ENCODE assay signal across 14 cellular contexts in the genomic region with DNA sequence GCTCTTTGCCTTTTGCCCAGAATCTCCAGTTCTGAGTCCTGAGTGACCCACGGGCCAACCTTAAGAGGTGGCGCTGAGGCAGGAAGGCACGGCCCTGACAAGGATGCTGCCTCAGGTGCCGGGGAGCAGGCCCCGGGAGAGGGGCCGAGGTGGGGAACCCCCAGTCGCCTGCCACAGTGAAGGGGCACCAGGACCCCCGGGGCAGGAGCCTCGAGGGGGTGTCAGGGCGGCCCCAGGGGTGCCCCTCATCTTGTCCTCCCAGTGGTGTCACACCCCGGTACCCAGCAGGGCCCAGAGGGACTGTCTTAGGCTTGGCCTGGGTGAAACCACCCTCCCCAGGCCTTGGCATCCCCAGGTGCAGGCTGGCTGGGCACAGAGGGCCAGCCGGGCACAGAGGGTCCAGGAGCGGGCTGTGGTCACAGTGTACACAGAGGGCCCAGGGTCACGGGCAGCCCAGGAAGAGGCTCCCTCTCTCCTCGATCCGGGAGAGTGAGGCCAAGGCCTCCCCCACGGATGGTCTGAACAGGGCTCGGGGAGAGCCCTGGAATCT. TPM values are rescaled to one million over a fixed set of nuclear protein-coding genes. Genes with fewer than 3 reads are reported as not detected.
A peak's percentile ranks its signal among the peaks of the same experiment; 100 is the strongest.
DNase-seq lines count a peak whose midpoint lies in the region; ATAC-seq and TF ChIP-seq lines count a peak whose summit lies in the region.
"Had no signal": no experiment of that assay in that cellular context is flagged by ENCODE, and none has a peak within 500 bp of the region (broad histone marks: within the 10 kb centered on the region; RNA-seq: fewer than 3 reads in every experiment).

No MANE protein-coding gene starts in this region.

- 94% methylated on average over 18 of the region's 18 CpGs for WGBS in smooth muscle cell (ENCODE audit: low lambda C conversion rate)

- intact Hi-C loops in ascending aorta (cut with DNase I) = no loop called here
- intact Hi-C loops in Calu3 (cut with micrococcal nuclease; ENCODE audit: unreplicated experiment) = no loop called here

- peaks cover 0 to 2% (median 0%) of the 10 kb centered on the region in 7 donors for H3K9me3 Mint-ChIP-seq in CD4-positive, CD25-positive, alpha-beta regulatory T cell
- no peaks in the 10 kb centered on the region for H3K9me3 Mint-ChIP-seq in activated CD8-positive, alpha-beta T cell treated with anti-CD3 and anti-CD28 coated beads, Interleukin-2, amount 10 ng/mL, durations not matched to agents 7 days and 5 days (ENCODE audit: insufficient read depth)
- H3K9me3 Mint-ChIP-seq in memory B cell (no peaks in the 10 kb centered on the region), Calu3 (ENCODE audit: low read depth, unreplicated experiment) (peaks cover 2% of the 10 kb centered on the region)

- H2AFZ ChIP-seq in smooth muscle cell (ENCODE audit: low read depth) = no peak overlapping the region

- H3K36me3 Mint-ChIP-seq in CD4-positive, CD25-positive, alpha-beta regulatory T cell = no peaks in the 10 kb centered on the region
- no peaks in the 10 kb centered on the region for H3K36me3 Mint-ChIP-seq in activated CD8-positive, alpha-beta T cell treated with anti-CD3 and anti-CD28 coated beads, Interleukin-2, amount 10 ng/mL, durations not matched to agents 7 days and 5 days (ENCODE audit: low read depth)
- H3K36me3 Mint-ChIP-seq in memory B cell (no peaks in the 10 kb centered on the region), Calu3 (ENCODE audit: insufficient read depth, unreplicated experiment) (no peaks in the 10 kb centered on the region)

- no peaks in the 10 kb centered on the region for H3F3A ChIP-seq in smooth muscle cell (ENCODE audit: low read depth)

- peak overlapping the region in 2 of 3 donors; percentile 73 to 85 for H3K27ac Mint-ChIP-seq in CD4-positive, CD25-positive, alpha-beta regulatory T cell
- H3K27ac Mint-ChIP-seq in activated CD8-positive, alpha-beta T cell treated with anti-CD3 and anti-CD28 coated beads, Interleukin-2, amount 10 ng/mL, durations not matched to agents 7 days and 5 days = no peak overlapping the region
- H3K27ac Mint-ChIP-seq in memory B cell (no peak overlapping the region), Calu3 (ENCODE audit: unreplicated experiment) (no peak overlapping the region)

- no peaks in the 10 kb centered on the region for H3K79me2 ChIP-seq in smooth muscle cell (ENCODE audit: low read depth)

- no peaks in the 10 kb centered on the region for H3K27me3 ChIP-seq in CD4-positive, CD25-positive, alpha-beta regulatory T cell (ENCODE audit: control insufficient read depth, insufficient read depth, low read length)
- H3K27me3 ChIP-seq in ascending aorta (no peaks in the 10 kb centered on the region), smooth muscle cell (ENCODE audit: low read depth) (no peaks in the 10 kb centered on the region)

- BruUV-seq in Calu3 (replicated peaks; lab: Mats Ljungman, UMichigan) = no TSS peak

- peak overlapping the region; percentile 85 to 95 (median 92) for H3K4me3 Mint-ChIP-seq in CD4-positive, CD25-positive, alpha-beta regulatory T cell
- H3K4me3 Mint-ChIP-seq in activated CD8-positive, alpha-beta T cell treated with anti-CD3 and anti-CD28 coated beads, Interleukin-2, amount 10 ng/mL, durations not matched to agents 7 days and 5 days = peak overlapping the region; percentile 62
- H3K4me3 Mint-ChIP-seq in memory B cell (peak overlapping the region; percentile 54), Calu3 (ENCODE audit: low read depth, unreplicated experiment) (no peak overlapping the region)

- POLR2A ChIA-PET in activated CD8-positive, alpha-beta T cell treated with anti-CD3 and anti-CD28 coated beads, Interleukin-2, amount 10 ng/mL, durations not matched to agents 7 days and 5 days (lab: Charles Lee) = interaction anchor here (1.3 to 2.5 kb wide), 2 partner anchors 11 to 13 kb away, joined by 5 to 10 read pairs; no protein-coding TSS in a partner anchor

- peak overlapping the region; percentile 49 for H3K27ac ChIP-seq in CD4-positive, CD25-positive, alpha-beta regulatory T cell (ENCODE audit: insufficient read depth, low read length, poor library complexity, severe bottlenecking)
- H3K27ac ChIP-seq in ascending aorta (no peak overlapping the region), smooth muscle cell (ENCODE audit: low read depth) (no peak overlapping the region)
- H3K27ac ChIP-seq: foreskin keratinocyte had no signal

- ATAC-seq in CD4-positive, CD25-positive, alpha-beta regulatory T cell (ENCODE audit: low read depth in 2 of 2) = no peak
- ATAC-seq in activated CD8-positive, alpha-beta T cell treated with anti-CD3 and anti-CD28 coated beads, Interleukin-2, amount 10 ng/mL, durations not matched to agents 7 days and 5 days = no peak
- ATAC-seq in memory B cell (ENCODE audit: low read depth) = no peak
- ATAC-seq: foreskin keratinocyte had no signal

- no peaks in the 10 kb centered on the region for H4K20me1 ChIP-seq in smooth muscle cell (ENCODE audit: low read depth)

- peak overlapping the region; percentile 59 for H3K4me3 ChIP-seq in CD4-positive, CD25-positive, alpha-beta regulatory T cell (ENCODE audit: low read depth, low read length)
- no peak overlapping the region for H3K4me3 ChIP-seq in ascending aorta
- no peak overlapping the region for H3K4me3 ChIP-seq in smooth muscle cell

- no peak overlapping the region for H3K4me2 ChIP-seq in smooth muscle cell

- H3K27me3 Mint-ChIP-seq in CD4-positive, CD25-positive, alpha-beta regulatory T cell = no peaks in the 10 kb centered on the region
- H3K27me3 Mint-ChIP-seq in activated CD8-positive, alpha-beta T cell treated with anti-CD3 and anti-CD28 coated beads, Interleukin-2, amount 10 ng/mL, durations not matched to agents 7 days and 5 days (ENCODE audit: low read depth) = peaks cover 3% of the 10 kb centered on the region
- H3K27me3 Mint-ChIP-seq in memory B cell (peaks cover 12% of the 10 kb centered on the region), Calu3 (ENCODE audit: unreplicated experiment) (peaks cover 56% of the 10 kb centered on the region)

- peaks cover 3 to 40% (median 21%) of the 10 kb centered on the region in 4 donors for H3K4me1 Mint-ChIP-seq in CD4-positive, CD25-positive, alpha-beta regulatory T cell
- peaks cover 31% of the 10 kb centered on the region for H3K4me1 Mint-ChIP-seq in activated CD8-positive, alpha-beta T cell treated with anti-CD3 and anti-CD28 coated beads, Interleukin-2, amount 10 ng/mL, durations not matched to agents 7 days and 5 days (ENCODE audit: low read depth)
- H3K4me1 Mint-ChIP-seq in memory B cell (peaks cover 20% of the 10 kb centered on the region), Calu3 (ENCODE audit: low read depth, unreplicated experiment) (no peaks in the 10 kb centered on the region)

- H3K9ac ChIP-seq in smooth muscle cell (ENCODE audit: low read depth) = no peak overlapping the region

- DNase-seq in 8988T (peak; percentile 39), memory B cell (ENCODE audit: low spot score in 2 of 2) (no peak), ascending aorta (ENCODE audit: low spot score in 2 of 2) (no peak), dermis blood vessel endothelial cell (no peak), Calu3 (no peak), smooth muscle cell (lab: John Stamatoyannopoulos, UW; ENCODE audit: unreplicated experiment) (no peak)
- DNase-seq in CD4-positive, CD25-positive, alpha-beta regulatory T cell = no peak
- DNase-seq in activated CD8-positive, alpha-beta T cell treated with anti-CD3 and anti-CD28 coated beads, Interleukin-2, amount 10 ng/mL, durations not matched to agents 7 days and 5 days = no peak
- DNase-seq: activated CD8-positive, alpha-beta memory T cell treated with anti-CD3 and anti-CD28 coated beads for 24 hours; foreskin keratinocyte; GDM1; NCI-H2171 treated with DMSO at 0.1 percent for 48 hours had no signal

- CTCF ChIA-PET in activated CD8-positive, alpha-beta T cell treated with anti-CD3 and anti-CD28 coated beads, Interleukin-2, amount 10 ng/mL, durations not matched to agents 7 days and 5 days (lab: Charles Lee) = no interaction called here
- CTCF ChIA-PET in Calu3 (lab: Charles Lee) = no interaction called here

- TF ChIP-seq CTCF in ascending aorta (IDR thresholded peaks at IDR 0.05) = no peak
- no peak for TF ChIP-seq CTCF in Calu3 (IDR thresholded peaks at IDR 0.05; ENCODE audit: unreplicated experiment)
- no peak for TF ChIP-seq CTCF in smooth muscle cell (IDR thresholded peaks at IDR 0.05; ENCODE audit: borderline replicate concordance, insufficient read depth, poor library complexity, severe bottlenecking)

- no peaks in the 10 kb centered on the region for H3K36me3 ChIP-seq in CD4-positive, CD25-positive, alpha-beta regulatory T cell (ENCODE audit: control insufficient read depth, insufficient read depth, low read length)
- H3K36me3 ChIP-seq in ascending aorta (no peaks in the 10 kb centered on the region), smooth muscle cell (ENCODE audit: low read depth) (no peaks in the 10 kb centered on the region)

- H3K4me1 ChIP-seq in CD4-positive, CD25-positive, alpha-beta regulatory T cell (ENCODE audit: control insufficient read depth, insufficient read depth, low read length, poor library complexity, severe bottlenecking) = peaks cover 44% of the 10 kb centered on the region
- no peaks in the 10 kb centered on the region for H3K4me1 ChIP-seq in ascending aorta
- H3K4me1 ChIP-seq in smooth muscle cell (ENCODE audit: low read depth) = no peaks in the 10 kb centered on the region
- H3K4me1 ChIP-seq: foreskin keratinocyte had no signal

- no peaks in the 10 kb centered on the region for H3K9me3 ChIP-seq in CD4-positive, CD25-positive, alpha-beta regulatory T cell (ENCODE audit: control insufficient read depth in 2 of 2, low read length in 2 of 2)
- H3K9me3 ChIP-seq in ascending aorta (no peaks in the 10 kb centered on the region), smooth muscle cell (replicated peaks; ENCODE audit: low read depth) (no peaks in the 10 kb centered on the region)

RNA-seq across cellular contexts. Expression of a gene that starts 1.0 kb away (rescaled TPM):
- 12.3 TPM for total RNA-seq in CD4-positive, CD25-positive, alpha-beta regulatory T cell
- 1 to 10 TPM; 6.0 to 8.6 (median 6.6) TPM for polyA plus RNA-seq in CD4-positive, CD25-positive, alpha-beta regulatory T cell
- total RNA-seq in activated CD8-positive, alpha-beta T cell treated with anti-CD3 and anti-CD28 coated beads, Interleukin-2, amount 10 ng/mL, durations not matched to agents 7 days and 5 days = 1 to 10 TPM; 2.4 to 2.5 TPM
- total RNA-seq in ascending aorta (not detected), dermis blood vessel endothelial cell (not detected in 2 replicates), Calu3 (2022) (not detected in 2 replicates), smooth muscle cell (not detected in 2 replicates)
- polyA plus RNA-seq in smooth muscle cell = 0.12 TPM in 1 of 2 replicates, not detected in the other
- total RNA-seq: astrocyte, foreskin keratinocyte had no signal
- polyA plus RNA-seq: foreskin keratinocyte had no signal

RNA-seq across cellular contexts. Expression of a gene that starts 11.9 kb away (rescaled TPM):
- 0.44 TPM for total RNA-seq in CD4-positive, CD25-positive, alpha-beta regulatory T cell
- not detected for polyA plus RNA-seq in CD4-positive, CD25-positive, alpha-beta regulatory T cell
- total RNA-seq in activated CD8-positive, alpha-beta T cell treated with anti-CD3 and anti-CD28 coated beads, Interleukin-2, amount 10 ng/mL, durations not matched to agents 7 days and 5 days = not detected
- total RNA-seq in ascending aorta (not detected), dermis blood vessel endothelial cell (not detected in 2 replicates), Calu3 (2022) (not detected in 2 replicates), smooth muscle cell (not detected in 2 replicates)
- polyA plus RNA-seq in smooth muscle cell = not detected in 2 replicates
- total RNA-seq: astrocyte, foreskin keratinocyte, mucosa of gallbladder had no signal
- polyA plus RNA-seq: foreskin keratinocyte had no signal

RNA-seq across cellular contexts. Expression of a gene that starts 48.7 kb away (rescaled TPM):
- 3.8 TPM for total RNA-seq in CD4-positive, CD25-positive, alpha-beta regulatory T cell
- polyA plus RNA-seq in CD4-positive, CD25-positive, alpha-beta regulatory T cell = under 1 TPM in 2 of 4 donors, not detected in 2; 0.16 to 0.67 TPM
- total RNA-seq in activated CD8-positive, alpha-beta T cell treated with anti-CD3 and anti-CD28 coated beads, Interleukin-2, amount 10 ng/mL, durations not matched to agents 7 days and 5 days = under 1 TPM; 0.31 to 0.45 TPM
- not detected for total RNA-seq in ascending aorta
- total RNA-seq in dermis blood vessel endothelial cell = not detected in 2 replicates
- total RNA-seq in Calu3 (2022) = 0.14 and 0.37 TPM in 2 replicates
- not detected in 2 replicates for total RNA-seq in smooth muscle cell
- polyA plus RNA-seq in smooth muscle cell = 0.10 TPM in 1 of 2 replicates, not detected in the other
- total RNA-seq: foreskin keratinocyte had no signal
- polyA plus RNA-seq: foreskin keratinocyte had no signal

Comparison
In these comparisons a context has a peak if more than half of its experiments do, and no peak if none do; other contexts are left out.
1. H3K27ac Mint-ChIP-seq: peak in CD4-positive, CD25-positive, alpha-beta regulatory T cell (2 of 3); none in activated CD8-positive, alpha-beta T cell treated with anti-CD3 and anti-CD28 coated beads, Interleukin-2, amount 10 ng/mL, durations not matched to agents 7 days and 5 days (single experiment), memory B cell (single experiment) and Calu3 (single experiment).